In the genomic region with DNA sequence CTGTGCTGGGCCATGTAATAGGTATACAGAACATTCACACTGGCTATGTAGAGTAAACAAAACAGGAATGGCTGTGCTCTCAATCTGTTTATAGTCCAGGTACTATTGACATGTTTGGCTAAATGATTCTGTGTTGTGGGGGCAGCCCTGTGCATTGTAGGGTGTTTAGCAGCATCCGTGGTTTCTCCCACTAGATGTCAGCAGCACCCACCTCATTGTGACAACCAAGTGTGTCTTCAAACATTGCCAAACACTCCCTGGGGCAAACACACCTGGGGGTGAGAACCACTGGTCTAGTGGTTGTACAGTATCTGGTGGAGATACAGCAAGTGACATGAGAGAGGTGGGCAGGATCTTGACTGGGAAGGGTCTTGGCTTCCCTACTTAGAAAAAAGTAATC, we compare ENCODE assay signal across 10 cellular contexts.
DNase-seq lines count a peak whose midpoint lies in the region; ATAC-seq and TF ChIP-seq lines count a peak whose summit lies in the region.
"Had no signal": no experiment of that assay in that cellular context is flagged by ENCODE, and none has a peak within 500 bp of the region (broad histone marks: within the 10 kb centered on the region; RNA-seq: fewer than 3 reads in every experiment).

No MANE protein-coding gene starts in this region.

- no peak overlapping the region for H3K4me3 ChIP-seq in astrocyte of the spinal cord (ENCODE audit: low read depth, low read length)
- H3K4me3 ChIP-seq in osteoblast (ENCODE audit: insufficient read depth, low read length): no peak overlapping the region

- no peaks in the 10 kb centered on the region for H3K4me1 ChIP-seq in osteoblast (ENCODE audit: insufficient read depth, low read length)

- ATAC-seq in HG03432 (IDR thresholded peaks at IDR 0.05; ENCODE audit: unreplicated experiment): no peak
- ATAC-seq: T-cell had no signal

- H3K27me3 ChIP-seq in osteoblast (ENCODE audit: insufficient read depth, low read length): no peaks in the 10 kb centered on the region

- in situ Hi-C loops in astrocyte of the spinal cord (cut with HindIII; ENCODE audit: low sequenced_read_pairs): no loop called here

- H3K79me2 ChIP-seq in osteoblast (ENCODE audit: insufficient read depth, low read length): no peaks in the 10 kb centered on the region

- no peak overlapping the region for H3K27ac ChIP-seq in osteoblast (ENCODE audit: low read depth, low read length)

- H3K4me2 ChIP-seq in osteoblast (ENCODE audit: insufficient read depth, low read length): no peak overlapping the region

- no peaks in the 10 kb centered on the region for H3K36me3 ChIP-seq in osteoblast (ENCODE audit: insufficient read depth, low read length)

- TF ChIP-seq CTCF in astrocyte of the spinal cord (IDR thresholded peaks at IDR 0.05; ENCODE audit: low read depth, low read length): peak; percentile 34
- peak; percentile 11 for TF ChIP-seq CTCF in osteoblast (IDR thresholded peaks at IDR 0.05; ENCODE audit: extremely low read depth, low read depth, low read length)

- peak; percentile 12 to 42 for DNase-seq in NCI-H524 (lab: John Stamatoyannopoulos, UW)
- no peak for DNase-seq in NCI-H524 treated with DMSO at 0.1 percent for 48 hours (lab: John Stamatoyannopoulos, UW)
- DNase-seq in HT-29 (ENCODE audit: low spot score): peak; percentile 37
- no peak for DNase-seq in astrocyte of the spinal cord (ENCODE audit: low read depth, low spot score)
- DNase-seq in osteoblast (ENCODE audit: insufficient read length, low spot score, missing footprints): no peak
- DNase-seq in cerebellum (ENCODE audit: low spot score): no peak
- DNase-seq in ureter (ENCODE audit: low spot score): no peak
- DNase-seq: CD4-positive, CD25-positive, alpha-beta regulatory T cell; T-cell had no signal

- no peaks in the 10 kb centered on the region for H3K9me3 ChIP-seq in osteoblast (ENCODE audit: low read depth, low read length)

- no peaks in the 10 kb centered on the region for H4K20me1 ChIP-seq in osteoblast (ENCODE audit: insufficient read depth, low read length)

- no peak overlapping the region for H2AFZ ChIP-seq in osteoblast (ENCODE audit: low read length)

Comparison
In these comparisons a context has a peak if more than half of its experiments do, and no peak if none do; other contexts are left out.
1. DNase-seq: peak in NCI-H524 (2 of 2) and HT-29 (single experiment); none in NCI-H524 treated with DMSO at 0.1 percent for 48 hours (single experiment), astrocyte of the spinal cord (single experiment), osteoblast (single experiment), cerebellum (single experiment) and ureter (single experiment).